ENCODE assay signal across 8 cellular contexts in genomic region chr1:36149973-36150295, GRCh38. TPM values are rescaled to one million over a fixed set of nuclear protein-coding genes. Genes with fewer than 3 reads are reported as not detected.
DNase-seq lines count a peak whose midpoint lies in the region; ATAC-seq and TF ChIP-seq lines count a peak whose summit lies in the region.

No MANE protein-coding gene starts in this region.

- H3K36me3 Mint-ChIP-seq in WTC11: peaks cover 6% of the 10 kb centered on the region
- H3K36me3 Mint-ChIP-seq in stimulated activated effector memory CD8-positive, alpha-beta T cell treated with anti-CD3 and anti-CD28 coated beads, Interleukin-12 subunit alpha, Interleukin-12 subunit beta, amount 100 ng/mL, for 72 hours: peaks cover 14% of the 10 kb centered on the region

- H3K9me3 ChIP-seq in HEK293 (ENCODE audit: control insufficient read depth, insufficient read depth, low read depth, low read length) (no peaks in the 10 kb centered on the region), right cardiac atrium (ENCODE audit: control insufficient read depth, low read length) (no peaks in the 10 kb centered on the region)

- H3K27ac Mint-ChIP-seq in WTC11: peak overlapping the region; percentile 87
- H3K27ac Mint-ChIP-seq in stimulated activated effector memory CD8-positive, alpha-beta T cell treated with anti-CD3 and anti-CD28 coated beads, Interleukin-12 subunit alpha, Interleukin-12 subunit beta, amount 100 ng/mL, for 72 hours: peak overlapping the region; percentile 99

- DNase-seq in WTC11 (ENCODE audit: low spot score): no peak
- no peak for DNase-seq in right cardiac atrium
- no peak for DNase-seq in stimulated activated effector memory CD8-positive, alpha-beta T cell treated with anti-CD3 and anti-CD28 coated beads, Interleukin-12 subunit alpha, Interleukin-12 subunit beta, amount 100 ng/mL, for 72 hours (ENCODE audit: low spot score in 2 of 2)
- DNase-seq in head of caudate nucleus: no peak
- no peak for DNase-seq in NCI-H524 treated with DMSO at 0.1 percent for 48 hours (lab: John Stamatoyannopoulos, UW)

- peaks cover 0 to 17% of the 10 kb centered on the region in 2 experiments; a peak in 1 of 3 replicates for H3K36me3 ChIP-seq in HEK293 (ENCODE audit: control insufficient read depth in 2 of 2, insufficient read depth in 1 of 2, low read length in 2 of 2)

- TF ChIP-seq CTCF in HEK293 (tag by site-specific recombination; IDR thresholded peaks at IDR 0.05): no peak
- no peak for TF ChIP-seq CTCF in WTC11 (IDR thresholded peaks at IDR 0.05)

- 25% methylated on average over 6 of the region's 6 CpGs for WGBS in right cardiac atrium

- no peak for ATAC-seq in WTC11
- ATAC-seq in right cardiac atrium: peak in 1 of 2 donors; percentile 0
- ATAC-seq in stimulated activated effector memory CD8-positive, alpha-beta T cell treated with anti-CD3 and anti-CD28 coated beads, Interleukin-12 subunit alpha, Interleukin-12 subunit beta, amount 100 ng/mL, for 72 hours: no peak
- ATAC-seq in GM21786 (IDR thresholded peaks at IDR 0.05; ENCODE audit: unreplicated experiment): no peak
- no peak for ATAC-seq in GM18517 (IDR thresholded peaks at IDR 0.05; ENCODE audit: unreplicated experiment)

- H3K27ac ChIP-seq in HEK293 (ENCODE audit: extremely low read depth, low read depth, low read length): no peak overlapping the region
- peak overlapping the region; percentile 99 for H3K27ac ChIP-seq in right cardiac atrium (ENCODE audit: low read length)

- H3K9me3 Mint-ChIP-seq in WTC11: no peaks in the 10 kb centered on the region
- H3K9me3 Mint-ChIP-seq in stimulated activated effector memory CD8-positive, alpha-beta T cell treated with anti-CD3 and anti-CD28 coated beads, Interleukin-12 subunit alpha, Interleukin-12 subunit beta, amount 100 ng/mL, for 72 hours: no peaks in the 10 kb centered on the region

- H3K27me3 ChIP-seq in right cardiac atrium (ENCODE audit: control insufficient read depth, insufficient read depth): no peaks in the 10 kb centered on the region

- H3K27me3 Mint-ChIP-seq in WTC11 (ENCODE audit: low read depth): peaks cover 32% of the 10 kb centered on the region

- CTCF ChIA-PET in HEK293 (lab: Yijun Ruan, JAX) (interaction anchor here (0.6 to 4.4 kb wide), 41 partner anchors 9 to 349 kb away, joined by 3 to 132 read pairs (median 5); partner anchors contain the start of genes AGO1 and THRAP3), WTC11 (lab: Charles Lee) (interaction anchor here (0.6 to 5.4 kb wide), 38 partner anchors 11 to 270 kb away, joined by 3 to 213 read pairs (median 8); partner anchors contain the start of genes LSM10, SH3D21 and THRAP3)

- H3K4me3 ChIP-seq in HEK293 (ENCODE audit: low read depth, low read length): peak overlapping the region; percentile 5; the same call in 1 of the 2 replicates
- no peak overlapping the region for H3K4me3 ChIP-seq in right cardiac atrium (ENCODE audit: low read length)

- intact Hi-C loops in right cardiac atrium (cut with DNase I) (loop anchor here (2.0 to 10.0 kb wide), 7 partner anchors 37 to 275 kb away; partner anchors contain the start of gene STK40 (in 1 of the 4)), head of caudate nucleus (cut with DNase I) (loop anchor here (2.0 kb wide), 3 partner anchors 39 to 137 kb away; no protein-coding TSS in a partner anchor)

- POLR2A ChIA-PET in HEK293 (lab: Yijun Ruan, JAX): interaction anchor here (0.6 to 3.8 kb wide), 16 partner anchors 11 to 314 kb away, joined by 3 to 28 read pairs (median 6); partner anchors contain the start of genes LSM10, MRPS15, OSCP1 and THRAP3
- POLR2A ChIA-PET in WTC11 (lab: Charles Lee): interaction anchor here (0.5 to 2.6 kb wide), 11 partner anchors 11 to 292 kb away, joined by 3 to 25 read pairs (median 8); partner anchors contain the start of genes SH3D21 and THRAP3

- peaks cover 38% of the 10 kb centered on the region for H3K4me1 Mint-ChIP-seq in WTC11
- H3K4me1 Mint-ChIP-seq in stimulated activated effector memory CD8-positive, alpha-beta T cell treated with anti-CD3 and anti-CD28 coated beads, Interleukin-12 subunit alpha, Interleukin-12 subunit beta, amount 100 ng/mL, for 72 hours: peaks cover 77% of the 10 kb centered on the region

- H3K4me3 Mint-ChIP-seq in WTC11: peak overlapping the region; percentile 90
- peak overlapping the region; percentile 98 for H3K4me3 Mint-ChIP-seq in stimulated activated effector memory CD8-positive, alpha-beta T cell treated with anti-CD3 and anti-CD28 coated beads, Interleukin-12 subunit alpha, Interleukin-12 subunit beta, amount 100 ng/mL, for 72 hours

- H3K4me1 ChIP-seq in HEK293 (ENCODE audit: control insufficient read depth, insufficient read depth, low read length) (no peaks in the 10 kb centered on the region), right cardiac atrium (ENCODE audit: control insufficient read depth, insufficient read depth, low read length) (peaks cover 10% of the 10 kb centered on the region)

TF ChIP-seq in HEK293, 187 proteins besides CTCF, POLR2A, EP300 and RAD21 (continues in another document):
- 0 out of 2 replicates have a peak, but pooled peaks have one; percentile 1 for TF ChIP-seq ZFP37 (tag by site-specific recombination; IDR thresholded peaks at IDR 0.05)
- 0 out of 2 replicates have a peak, but pooled peaks have one; percentile 46 for TF ChIP-seq MZF1 (tag by site-specific recombination; IDR thresholded peaks at IDR 0.05; ENCODE audit: borderline replicate concordance)
- peak; percentile 58 for TF ChIP-seq PRDM10 (tag by site-specific recombination; IDR thresholded peaks at IDR 0.05)
- peak; percentile 78 for TF ChIP-seq SCRT1 (tag by site-specific recombination; IDR thresholded peaks at IDR 0.05; ENCODE audit: borderline replicate concordance)
- TF ChIP-seq ZNF10 (tag by site-specific recombination; IDR thresholded peaks at IDR 0.05): no peak

TF ChIP-seq in WTC11, 78 proteins besides CTCF, POLR2A, EP300 and RAD21:
- TF ChIP-seq NFYB (CRISPR knock-in tag; conservative IDR thresholded peaks at IDR 0.05; ENCODE audit: low read depth) (no peak), ZNF263 (CRISPR knock-in tag; IDR thresholded peaks at IDR 0.05; ENCODE audit: low read depth) (no peak), ZBTB21 (CRISPR knock-in tag; IDR thresholded peaks at IDR 0.05; ENCODE audit: borderline replicate concordance) (no peak), TEAD4 (CRISPR knock-in tag; IDR thresholded peaks at IDR 0.05) (no peak), GRHL2 (CRISPR knock-in tag; IDR thresholded peaks at IDR 0.05; ENCODE audit: insufficient replicate concordance, severe bottlenecking) (no peak)
- TF ChIP-seq, protein P1, sequence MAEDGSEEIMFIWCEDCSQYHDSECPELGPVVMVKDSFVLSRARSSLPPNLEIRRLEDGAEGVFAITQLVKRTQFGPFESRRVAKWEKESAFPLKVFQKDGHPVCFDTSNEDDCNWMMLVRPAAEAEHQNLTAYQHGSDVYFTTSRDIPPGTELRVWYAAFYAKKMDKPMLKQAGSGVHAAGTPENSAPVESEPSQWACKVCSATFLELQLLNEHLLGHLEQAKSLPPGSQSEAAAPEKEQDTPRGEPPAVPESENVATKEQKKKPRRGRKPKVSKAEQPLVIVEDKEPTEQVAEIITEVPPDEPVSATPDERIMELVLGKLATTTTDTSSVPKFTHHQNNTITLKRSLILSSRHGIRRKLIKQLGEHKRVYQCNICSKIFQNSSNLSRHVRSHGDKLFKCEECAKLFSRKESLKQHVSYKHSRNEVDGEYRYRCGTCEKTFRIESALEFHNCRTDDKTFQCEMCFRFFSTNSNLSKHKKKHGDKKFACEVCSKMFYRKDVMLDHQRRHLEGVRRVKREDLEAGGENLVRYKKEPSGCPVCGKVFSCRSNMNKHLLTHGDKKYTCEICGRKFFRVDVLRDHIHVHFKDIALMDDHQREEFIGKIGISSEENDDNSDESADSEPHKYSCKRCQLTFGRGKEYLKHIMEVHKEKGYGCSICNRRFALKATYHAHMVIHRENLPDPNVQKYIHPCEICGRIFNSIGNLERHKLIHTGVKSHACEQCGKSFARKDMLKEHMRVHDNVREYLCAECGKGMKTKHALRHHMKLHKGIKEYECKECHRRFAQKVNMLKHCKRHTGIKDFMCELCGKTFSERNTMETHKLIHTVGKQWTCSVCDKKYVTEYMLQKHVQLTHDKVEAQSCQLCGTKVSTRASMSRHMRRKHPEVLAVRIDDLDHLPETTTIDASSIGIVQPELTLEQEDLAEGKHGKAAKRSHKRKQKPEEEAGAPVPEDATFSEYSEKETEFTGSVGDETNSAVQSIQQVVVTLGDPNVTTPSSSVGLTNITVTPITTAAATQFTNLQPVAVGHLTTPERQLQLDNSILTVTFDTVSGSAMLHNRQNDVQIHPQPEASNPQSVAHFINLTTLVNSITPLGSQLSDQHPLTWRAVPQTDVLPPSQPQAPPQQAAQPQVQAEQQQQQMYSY (CRISPR knock-in tag; IDR thresholded peaks at IDR 0.05): no peak
- TF ChIP-seq, protein P2, sequence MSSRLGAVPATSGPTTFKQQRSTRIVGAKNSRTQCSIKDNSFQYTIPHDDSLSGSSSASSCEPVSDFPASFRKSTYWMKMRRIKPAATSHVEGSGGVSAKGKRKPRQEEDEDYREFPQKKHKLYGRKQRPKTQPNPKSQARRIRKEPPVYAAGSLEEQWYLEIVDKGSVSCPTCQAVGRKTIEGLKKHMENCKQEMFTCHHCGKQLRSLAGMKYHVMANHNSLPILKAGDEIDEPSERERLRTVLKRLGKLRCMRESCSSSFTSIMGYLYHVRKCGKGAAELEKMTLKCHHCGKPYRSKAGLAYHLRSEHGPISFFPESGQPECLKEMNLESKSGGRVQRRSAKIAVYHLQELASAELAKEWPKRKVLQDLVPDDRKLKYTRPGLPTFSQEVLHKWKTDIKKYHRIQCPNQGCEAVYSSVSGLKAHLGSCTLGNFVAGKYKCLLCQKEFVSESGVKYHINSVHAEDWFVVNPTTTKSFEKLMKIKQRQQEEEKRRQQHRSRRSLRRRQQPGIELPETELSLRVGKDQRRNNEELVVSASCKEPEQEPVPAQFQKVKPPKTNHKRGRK (CRISPR knock-in tag; IDR thresholded peaks at IDR 0.05; ENCODE audit: borderline replicate concordance): no peak

RNA-seq across cellular contexts. Expression of gene TRAPPC3, which starts 0.6 kb away (rescaled TPM):
- total RNA-seq in WTC11 (2021) (48.9 to 52.5 TPM (median 52.0 TPM) in 3 replicates), right cardiac atrium (10 to 100 TPM; 58.5 to 67.2 (median 64.0) TPM)
- 73.6 TPM for polyA plus RNA-seq in right cardiac atrium

RNA-seq across cellular contexts. Expression of gene MAP7D1, which starts 6.0 kb away (rescaled TPM):
- total RNA-seq in WTC11 (2021): 65.0 to 88.7 TPM (median 72.0 TPM) in 3 replicates
- total RNA-seq in right cardiac atrium: 100 to 1,000 TPM; 285 to 403 (median 374) TPM
- polyA plus RNA-seq in right cardiac atrium: 330 TPM

RNA-seq across cellular contexts. Expression of gene COL8A2, which starts 24.9 kb away (rescaled TPM):
- total RNA-seq in WTC11 (2021) (2.3 to 3.5 TPM (median 3.3 TPM) in 3 replicates), right cardiac atrium (1 to 10 TPM; 2.7 to 4.1 (median 3.3) TPM)
- 2.4 TPM for polyA plus RNA-seq in right cardiac atrium
